Comparison of ENCODE assay signal across 31 cellular contexts in genomic region chr6:94559829-94560537, GRCh38.
"Had no signal": no experiment of that assay in that cellular context is flagged by ENCODE, and none has a peak within 500 bp of the region (broad histone marks: within the 10 kb centered on the region; RNA-seq: fewer than 3 reads in every experiment).

No MANE protein-coding gene starts in this region.

- H3K27me3 Mint-ChIP-seq: activated CD4-positive, alpha-beta memory T cell treated with anti-CD3 and anti-CD28 coated beads, Interleukin-2, amount 10 ng/mL, durations not matched to agents 7 days and 5 days; activated naive CD4-positive, alpha-beta T cell treated with anti-CD3 and anti-CD28 coated beads, Interleukin-2, amount 50 U/mL, for 24 hours; activated naive CD8-positive, alpha-beta T cell treated with anti-CD3 and anti-CD28 coated beads, Interleukin-2, amount 10 ng/mL, durations not matched to agents 7 days and 5 days; activated T-helper 17 cell treated with anti-CD3 and anti-CD28 coated beads, Interleukin-2, amount 50 U/mL, for 72 hours; central memory CD8-positive, alpha-beta T cell; T-cell; T-helper 17 cell had no signal

- ATAC-seq: activated T-cell treated with anti-CD3 and anti-CD28 coated beads, Interleukin-2, amount 50 U/mL, for 72 hours; activated T-helper 17 cell treated with anti-CD3 and anti-CD28 coated beads, Interleukin-2, amount 50 U/mL, for 72 hours; Panc1; T-cell; T-helper 17 cell had no signal

- H3K36me3 Mint-ChIP-seq: activated naive CD4-positive, alpha-beta T cell treated with anti-CD3 and anti-CD28 coated beads, Interleukin-2, amount 50 U/mL, for 24 hours; activated naive CD8-positive, alpha-beta T cell treated with anti-CD3 and anti-CD28 coated beads, Interleukin-2, amount 10 ng/mL, durations not matched to agents 7 days and 5 days; T-cell had no signal

- DNase-seq: activated CD4-positive, alpha-beta memory T cell treated with anti-CD3 and anti-CD28 coated beads, Interleukin-2, amount 10 ng/mL, durations not matched to agents 7 days and 5 days; activated CD4-positive, alpha-beta T cell treated with anti-CD3 and anti-CD28 coated beads for 1 hour; activated CD4-positive, alpha-beta T cell treated with anti-CD3 and anti-CD28 coated beads for 48 hours; activated CD4-positive, CD25-positive, alpha-beta regulatory T cell; activated gamma-delta T cell; activated naive CD4-positive, alpha-beta T cell treated with Interleukin-2 at 50 U/mL for 16 hours; activated naive CD8-positive, alpha-beta T cell treated with anti-CD3 and anti-CD28 coated beads, Interleukin-2, amount 10 ng/mL, durations not matched to agents 7 days and 5 days; activated T-cell treated with anti-CD3 and anti-CD28 coated beads, Interleukin-2, amount 50 U/mL, for 1 hour; activated T-cell treated with anti-CD3 and anti-CD28 coated beads, Interleukin-2, amount 50 U/mL, for 72 hours; amygdala; MG63; NCI-H1048; NCI-H1105 treated with DMSO at 0.1 percent for 48 hours; NCI-H1436; NCI-H1694; NCI-H1930; NCI-H2081 treated with DMSO at 0.1 percent for 48 hours; NCI-H345; NCI-H524 treated with DMSO at 0.1 percent for 48 hours; SHP77; SJCRH30; T-cell; T-helper 17 cell had no signal

- H3K4me3 Mint-ChIP-seq: activated CD4-positive, alpha-beta memory T cell treated with anti-CD3 and anti-CD28 coated beads, Interleukin-2, amount 10 ng/mL, durations not matched to agents 7 days and 5 days; activated naive CD4-positive, alpha-beta T cell treated with anti-CD3 and anti-CD28 coated beads, Interleukin-2, amount 50 U/mL, for 24 hours; activated naive CD8-positive, alpha-beta T cell treated with anti-CD3 and anti-CD28 coated beads, Interleukin-2, amount 10 ng/mL, durations not matched to agents 7 days and 5 days; activated T-cell treated with anti-CD3 and anti-CD28 coated beads, Interleukin-2, amount 50 U/mL, for 72 hours; activated T-helper 17 cell treated with anti-CD3 and anti-CD28 coated beads, Interleukin-2, amount 50 U/mL, for 72 hours; central memory CD8-positive, alpha-beta T cell; T-cell; T-helper 17 cell had no signal

- H3K9me3 ChIP-seq: ascending aorta, MG63, SJCRH30 had no signal

- H3K4me1 ChIP-seq: ascending aorta, SJCRH30 had no signal

- H3K27me3 ChIP-seq: ascending aorta, cardiac muscle cell, MG63, SJCRH30 had no signal

- H3K27ac Mint-ChIP-seq: activated CD4-positive, alpha-beta memory T cell treated with anti-CD3 and anti-CD28 coated beads, Interleukin-2, amount 10 ng/mL, durations not matched to agents 7 days and 5 days; activated naive CD4-positive, alpha-beta T cell treated with anti-CD3 and anti-CD28 coated beads, Interleukin-2, amount 50 U/mL, for 24 hours; activated naive CD8-positive, alpha-beta T cell treated with anti-CD3 and anti-CD28 coated beads, Interleukin-2, amount 10 ng/mL, durations not matched to agents 7 days and 5 days; activated T-cell treated with anti-CD3 and anti-CD28 coated beads, Interleukin-2, amount 50 U/mL, for 72 hours; activated T-helper 17 cell treated with anti-CD3 and anti-CD28 coated beads, Interleukin-2, amount 50 U/mL, for 72 hours; T-cell; T-helper 17 cell had no signal

- H3K36me3 ChIP-seq: ascending aorta, cardiac muscle cell, MG63, SJCRH30 had no signal

- H3K4me1 Mint-ChIP-seq: activated CD4-positive, alpha-beta memory T cell treated with anti-CD3 and anti-CD28 coated beads, Interleukin-2, amount 10 ng/mL, durations not matched to agents 7 days and 5 days; activated naive CD4-positive, alpha-beta T cell treated with anti-CD3 and anti-CD28 coated beads, Interleukin-2, amount 50 U/mL, for 24 hours; activated naive CD8-positive, alpha-beta T cell treated with anti-CD3 and anti-CD28 coated beads, Interleukin-2, amount 10 ng/mL, durations not matched to agents 7 days and 5 days; activated T-helper 17 cell treated with anti-CD3 and anti-CD28 coated beads, Interleukin-2, amount 50 U/mL, for 72 hours; central memory CD8-positive, alpha-beta T cell; T-cell; T-helper 17 cell had no signal

- H3K27ac ChIP-seq: ascending aorta, cardiac muscle cell, SJCRH30, SK-N-MC, VCaP had no signal

- H3K4me3 ChIP-seq: ascending aorta, cardiac muscle cell, MG63, SJCRH30, SK-N-MC had no signal
